In genomic region chr19:3500429-3501101, GRCh38 we compare ENCODE assay signal across 8 cellular contexts. TPM values are rescaled to one million over a fixed set of nuclear protein-coding genes. Genes with fewer than 3 reads are reported as not detected.
DNase-seq lines count a peak whose midpoint lies in the region; ATAC-seq and TF ChIP-seq lines count a peak whose summit lies in the region.

TSS of gene DOHH (minus strand) at chr19:3500674. CDS start at chr19:3496814, 3,860 bp downstream.

- no peak for TF ChIP-seq CTCF in left lung (IDR thresholded peaks at IDR 0.05)

- DNase-seq in NCI-H748 treated with DMSO at 0.1 percent for 48 hours (lab: John Stamatoyannopoulos, UW) (peak; percentile 82), dermis blood vessel endothelial cell (peak; percentile 99), left lung (peak; percentile 95 to 97)
- DNase-seq in activated CD4-positive, alpha-beta T cell treated with anti-CD3 and anti-CD28 coated beads, Interleukin-2, amount 50 U/mL, for 24 hours (ENCODE audit: low read depth in 1 of 2, low spot score in 1 of 2), result peak; percentile 84 to 96
- peak; percentile 92 to 94 for DNase-seq in stimulated activated CD4-positive, alpha-beta T cell treated with anti-CD3 and anti-CD28 coated beads, Interleukin-2, amount 100 ng/mL, for 48 hours

- H3K4me1 ChIP-seq in BLaER1 treated with 17β-estradiol and CSF1 and Interleukin-3, amounts not matched to agents 10 nM and 100 nM, result peaks cover 22 to 30% (median 23%) of the 10 kb centered on the region in 10 experiments
- peaks cover 7 to 26% of the 10 kb centered on the region in 2 donors for H3K4me1 ChIP-seq in left lung

- peak within 1 kb of the TSS; percentile 94 to 99 (median 96) for H3K9ac ChIP-seq in BLaER1 treated with 17β-estradiol and CSF1 and Interleukin-3, amounts not matched to agents 10 nM and 100 nM

- intact Hi-C loops in left lung (cut with DNase I), result no loop called here

- ATAC-seq in GM19351 (IDR thresholded peaks at IDR 0.05; ENCODE audit: unreplicated experiment) (peak; percentile 82), HG03558 (IDR thresholded peaks at IDR 0.05; ENCODE audit: extremely low read depth, unreplicated experiment) (peak; percentile 61), left lung (peak; percentile 95)

- peak within 1 kb of the TSS; percentile 77 to 99 (median 92) for H3K4me3 ChIP-seq in BLaER1 treated with 17β-estradiol and CSF1 and Interleukin-3, amounts not matched to agents 10 nM and 100 nM
- H3K4me3 ChIP-seq in left lung, result peak within 1 kb of the TSS; percentile 78 to 79

- H3K36me3 ChIP-seq in BLaER1 treated with 17β-estradiol and CSF1 and Interleukin-3, amounts not matched to agents 10 nM and 100 nM, result peaks cover 19 to 28% (median 25%) of the 10 kb centered on the region in 11 experiments
- H3K36me3 ChIP-seq in left lung, result peaks cover 0 to 13% of the 10 kb centered on the region in 2 donors

- H3K27ac ChIP-seq in BLaER1 treated with 17β-estradiol and CSF1 and Interleukin-3, amounts not matched to agents 10 nM and 100 nM, result peak within 1 kb of the TSS; percentile 97 to 99 (median 98)
- H3K27ac ChIP-seq in left lung, result peak within 1 kb of the TSS; percentile 84 to 96

- no peaks in the 10 kb centered on the region for H3K9me3 ChIP-seq in BLaER1 treated with 17β-estradiol and CSF1 and Interleukin-3, amounts not matched to agents 10 nM and 100 nM (replicated peaks in 1 of 11)
- no peaks in the 10 kb centered on the region for H3K9me3 ChIP-seq in left lung

- peaks cover 0 to 33% (median 14%) of the 10 kb centered on the region in 11 experiments; a peak in 14 of 22 replicates for H4K20me1 ChIP-seq in BLaER1 treated with 17β-estradiol and CSF1 and Interleukin-3, amounts not matched to agents 10 nM and 100 nM

- H3K27me3 ChIP-seq in BLaER1 treated with 17β-estradiol and CSF1 and Interleukin-3, amounts not matched to agents 10 nM and 100 nM, result no peaks in the 10 kb centered on the region
- no peaks in the 10 kb centered on the region for H3K27me3 ChIP-seq in left lung

- peak within 1 kb of the TSS; percentile 90 to 99 (median 96) for H3K4me2 ChIP-seq in BLaER1 treated with 17β-estradiol and CSF1 and Interleukin-3, amounts not matched to agents 10 nM and 100 nM

RNA-seq across cellular contexts. Expression of gene DOHH, which starts in this region (rescaled TPM):
- total RNA-seq in dermis blood vessel endothelial cell (13.1 and 16.8 TPM in 2 replicates), left lung (10 to 100 TPM; 11.8 to 14.1 TPM)

Comparison
In these comparisons a context has a peak if more than half of its experiments do, and no peak if none do; other contexts are left out.
1. Peak in every context shown above with its lines: DNase-seq, ATAC-seq, H3K4me3 ChIP-seq and H3K27ac ChIP-seq.